ENCODE assay signal across 10 cellular contexts in genomic region chrY:14344648-14345333, GRCh38.
A peak's percentile ranks its signal among the peaks of the same experiment; 100 is the strongest.
DNase-seq lines count a peak whose midpoint lies in the region; ATAC-seq, FAIRE-seq and TF ChIP-seq lines count a peak whose summit lies in the region.
"Had no signal": no experiment of that assay in that cellular context is flagged by ENCODE, and none has a peak within 500 bp of the region (broad histone marks: within the 10 kb centered on the region; RNA-seq: fewer than 3 reads in every experiment).

No MANE protein-coding gene starts in this region.

- H3K18ac ChIP-seq in H1 (ENCODE audit: extremely low read depth, low read length) = no peak overlapping the region

- no peak overlapping the region for H2BK120ac ChIP-seq in H1 (replicated peaks; ENCODE audit: low read depth, low read length)

- TF ChIP-seq POLR2A in H1 (IDR thresholded peaks at IDR 0.05; ENCODE audit: control extremely low read depth in 1 of 2, low read depth in 2 of 2, low read length in 2 of 2) (no peak), adrenal gland (IDR thresholded peaks at IDR 0.05) (no peak)

- H3K27me3 Mint-ChIP-seq in CD4-positive, CD25-positive, alpha-beta regulatory T cell = no peaks in the 10 kb centered on the region
- no peaks in the 10 kb centered on the region for H3K27me3 Mint-ChIP-seq in GM23338 (ENCODE audit: insufficient read depth, low read depth, poor library complexity)

- H2BK20ac ChIP-seq in H1 (ENCODE audit: low read length) = no peak overlapping the region

- H2BK15ac ChIP-seq in H1 (ENCODE audit: low read length) = no peak overlapping the region

- no peak overlapping the region for H3K14ac ChIP-seq in H1 (ENCODE audit: insufficient read length)

- H2AK5ac ChIP-seq in H1 (ENCODE audit: low read depth, low read length) = no peak overlapping the region

- TF ChIP-seq RAD21 in H1 (IDR thresholded peaks at IDR 0.05 in 1 of 2, conservative IDR thresholded peaks at IDR 0.05 in 1 of 2; ENCODE audit: low read depth in 2 of 2, low read length in 2 of 2) = no peak

- H3K4me3 ChIP-seq in CD4-positive, CD25-positive, alpha-beta regulatory T cell (ENCODE audit: low read depth, low read length) = peak overlapping the region; percentile 77
- no peak overlapping the region for H3K4me3 ChIP-seq in H1 (ENCODE audit: extremely low read depth in 1 of 4, insufficient read depth in 2 of 4, low read depth in 3 of 4, low read length in 4 of 4)
- H3K4me3 ChIP-seq in GM23338 = no peak overlapping the region
- no peak overlapping the region for H3K4me3 ChIP-seq in adrenal gland
- H3K4me3 ChIP-seq in mammary epithelial cell (replicated peaks in 1 of 3; ENCODE audit: insufficient read depth in 1 of 3, low read depth in 2 of 3, low read length in 3 of 3) = no peak overlapping the region
- H3K4me3 ChIP-seq: cardiac muscle cell had no signal

- BruUV-seq in mammary epithelial cell (replicated peaks; lab: Mats Ljungman, UMichigan) = no TSS peak

- no peaks in the 10 kb centered on the region for H3K36me3 ChIP-seq in CD4-positive, CD25-positive, alpha-beta regulatory T cell (ENCODE audit: control insufficient read depth, insufficient read depth, low read length)
- H3K36me3 ChIP-seq in KOPT-K1 (ENCODE audit: insufficient read depth, low read length) (no peaks in the 10 kb centered on the region), H1 (ENCODE audit: control insufficient read depth in 2 of 4, insufficient read depth in 4 of 4, low read length in 3 of 4) (no peaks in the 10 kb centered on the region), GM23338 (ENCODE audit: insufficient read depth) (no peaks in the 10 kb centered on the region), adrenal gland (replicated peaks in 1 of 2) (no peaks in the 10 kb centered on the region), mammary epithelial cell (ENCODE audit: insufficient read depth, low read length) (no peaks in the 10 kb centered on the region)
- H3K36me3 ChIP-seq: cardiac muscle cell had no signal

- H3K23ac ChIP-seq in H1 (ENCODE audit: insufficient read length) = no peak overlapping the region

- H3K9me2 ChIP-seq in GM23338 (ENCODE audit: insufficient read depth) = no peaks in the 10 kb centered on the region

- no peak overlapping the region for H2AFZ ChIP-seq in H1 (ENCODE audit: low read length)
- H2AFZ ChIP-seq in GM23338 = no peak overlapping the region
- no peak overlapping the region for H2AFZ ChIP-seq in mammary epithelial cell (ENCODE audit: low read depth, low read length)

- no peaks in the 10 kb centered on the region for H3K36me3 Mint-ChIP-seq in CD4-positive, CD25-positive, alpha-beta regulatory T cell
- H3K36me3 Mint-ChIP-seq in GM23338 (ENCODE audit: low read depth) = no peaks in the 10 kb centered on the region

- H4K20me1 ChIP-seq in H1 (replicated peaks in 1 of 2; ENCODE audit: control insufficient read depth in 1 of 2, insufficient read depth in 2 of 2, low read length in 2 of 2) (no peaks in the 10 kb centered on the region), GM23338 (replicated peaks; ENCODE audit: insufficient read depth) (no peaks in the 10 kb centered on the region), mammary epithelial cell (ENCODE audit: insufficient read depth, low read length) (no peaks in the 10 kb centered on the region)

- no peaks in the 10 kb centered on the region for H3K9me3 ChIP-seq in CD4-positive, CD25-positive, alpha-beta regulatory T cell (ENCODE audit: control insufficient read depth in 2 of 2, low read length in 2 of 2)
- H3K9me3 ChIP-seq in KOPT-K1 (ENCODE audit: insufficient read depth, low read length, poor library complexity, severe bottlenecking) = no peaks in the 10 kb centered on the region
- H3K9me3 ChIP-seq in H1 (ENCODE audit: insufficient read depth in 2 of 2, low read depth in 1 of 2, low read length in 1 of 2) = no peaks in the 10 kb centered on the region
- H3K9me3 ChIP-seq in adrenal gland (replicated peaks in 1 of 3) = no peaks in the 10 kb centered on the region
- no peaks in the 10 kb centered on the region for H3K9me3 ChIP-seq in mammary epithelial cell (replicated peaks; ENCODE audit: insufficient read depth, low read length)

- DNase-seq in CD4-positive, CD25-positive, alpha-beta regulatory T cell = peak in 1 of 3 donors; percentile 12
- no peak for DNase-seq in H1 (ENCODE audit: low read depth in 1 of 2, low spot score in 2 of 2)
- no peak for DNase-seq in GM23338 (ENCODE audit: low spot score)
- DNase-seq in adrenal gland = no peak
- DNase-seq in mammary epithelial cell = no peak
- DNase-seq in DMS53 (lab: John Stamatoyannopoulos, UW) = no peak

- peaks cover 3% of the 10 kb centered on the region for H3K4me1 ChIP-seq in CD4-positive, CD25-positive, alpha-beta regulatory T cell (ENCODE audit: control insufficient read depth, insufficient read depth, low read length, poor library complexity, severe bottlenecking)
- H3K4me1 ChIP-seq in H1 (replicated peaks in 1 of 4; ENCODE audit: control insufficient read depth in 3 of 4, insufficient read depth in 4 of 4, low read length in 3 of 4) (no peaks in the 10 kb centered on the region; a peak in 1 of 7 replicates), GM23338 (ENCODE audit: insufficient read depth) (peaks cover 4% of the 10 kb centered on the region; the same call in 1 of the 2 replicates), adrenal gland (replicated peaks in 1 of 2) (no peaks in the 10 kb centered on the region), mammary epithelial cell (ENCODE audit: insufficient read depth, low read length) (no peaks in the 10 kb centered on the region)

- WGBS in H1 (ENCODE audit: extremely low coverage in 1 of 2, insufficient coverage in 1 of 2, insufficient read length in 1 of 2, insufficient replicate concordance in 2 of 2, low coverage in 1 of 2, low lambda C conversion rate in 2 of 2, missing lambda C conversion rate in 1 of 2), 2 experiments = 68% methylated on average over 5 of the region's 5 CpGs; no CpG with 5 or more reads in 1 of the 2 experiments
- 56 to 65% methylated on average over 5 of the region's 5 CpGs; no CpG with 5 or more reads in 2 of the 4 donors for WGBS in adrenal gland, 4 donors
- no CpG with 5 or more reads among the region's 5 CpGs for WGBS in mammary epithelial cell (ENCODE audit: low coverage, missing lambda C conversion rate)

- no peak for TF ChIP-seq EP300 in H1 (IDR thresholded peaks at IDR 0.05; ENCODE audit: borderline replicate concordance in 1 of 2, low read depth in 2 of 2, low read length in 2 of 2)

- ATAC-seq in CD4-positive, CD25-positive, alpha-beta regulatory T cell (ENCODE audit: low read depth in 2 of 2) = peak; percentile 29 to 43
- ATAC-seq in GM21381 (IDR thresholded peaks at IDR 0.05; ENCODE audit: unreplicated experiment) = peak; percentile 46
- no peak for ATAC-seq in GM23338

- H4K5ac ChIP-seq in H1 (ENCODE audit: insufficient read length, low read depth, low read length) = no peak overlapping the region

- no peaks in the 10 kb centered on the region for H3K79me2 ChIP-seq in H1 (ENCODE audit: control insufficient read depth in 1 of 2, insufficient read depth in 2 of 2, low read length in 2 of 2)
- no peaks in the 10 kb centered on the region for H3K79me2 ChIP-seq in GM23338 (replicated peaks; ENCODE audit: insufficient read depth)
- no peaks in the 10 kb centered on the region for H3K79me2 ChIP-seq in mammary epithelial cell (ENCODE audit: insufficient read depth, low read length)

- peak overlapping the region in 1 of 3 donors; percentile 76 for H3K27ac Mint-ChIP-seq in CD4-positive, CD25-positive, alpha-beta regulatory T cell
- no peak overlapping the region for H3K27ac Mint-ChIP-seq in GM23338

- H3K27me3 ChIP-seq in CD4-positive, CD25-positive, alpha-beta regulatory T cell (ENCODE audit: control insufficient read depth, insufficient read depth, low read length) = no peaks in the 10 kb centered on the region
- H3K27me3 ChIP-seq in H1 (replicated peaks in 1 of 4; ENCODE audit: control insufficient read depth in 3 of 4, extremely low read depth in 1 of 4, insufficient read depth in 3 of 4, low read length in 3 of 4) (no peaks in the 10 kb centered on the region), GM23338 (ENCODE audit: insufficient read depth) (no peaks in the 10 kb centered on the region), adrenal gland (no peaks in the 10 kb centered on the region), mammary epithelial cell (ENCODE audit: insufficient read depth, low read length) (no peaks in the 10 kb centered on the region)
- H3K27me3 ChIP-seq: cardiac muscle cell had no signal

- no peaks in the 10 kb centered on the region for H3K23me2 ChIP-seq in H1 (ENCODE audit: low read depth, low read length)

- intact Hi-C loops in adrenal gland (cut with DNase I) = no loop called here
- intact Hi-C loops in mammary epithelial cell (cut with micrococcal nuclease) = no loop called here

- H3F3A ChIP-seq in GM23338 (replicated peaks; ENCODE audit: low read depth) = no peaks in the 10 kb centered on the region

- H4K91ac ChIP-seq in H1 (replicated peaks; ENCODE audit: insufficient read length, low read length) = no peak overlapping the region

- H3K56ac ChIP-seq in H1 (replicated peaks; ENCODE audit: insufficient read length, low read depth, low read length) = no peak overlapping the region

- dilution Hi-C loops in mammary epithelial cell (cut with HindIII; ENCODE audit: low sequenced_read_pairs) = no loop called here

- no peak overlapping the region for H2BK12ac ChIP-seq in H1 (ENCODE audit: low read depth, low read length)

- no peak overlapping the region for H3K9ac ChIP-seq in H1 (replicated peaks in 1 of 4; ENCODE audit: extremely low read depth in 1 of 4, low read depth in 3 of 4, low read length in 3 of 4)
- H3K9ac ChIP-seq in mammary epithelial cell (ENCODE audit: insufficient read depth, low read length) = no peak overlapping the region

- no peaks in the 10 kb centered on the region for H3K9me3 Mint-ChIP-seq in CD4-positive, CD25-positive, alpha-beta regulatory T cell
- no peaks in the 10 kb centered on the region; the same call in 1 of the 3 replicates for H3K9me3 Mint-ChIP-seq in GM23338

- CTCF ChIA-PET in H1 (lab: Charles Lee; ENCODE audit: partially characterized antibody) (no interaction called here), mammary epithelial cell (lab: Charles Lee; ENCODE audit: low non-redundant PET) (no interaction called here)

- in situ Hi-C loops in mammary epithelial cell (cut with MboI; ENCODE audit: low sequenced_read_pairs in 2 of 2) = no loop called here

- H3K4me2 ChIP-seq in H1 (ENCODE audit: insufficient read depth in 1 of 2, low read depth in 2 of 2, low read length in 2 of 2) (no peak overlapping the region), GM23338 (no peak overlapping the region), mammary epithelial cell (ENCODE audit: insufficient read depth, low read depth, low read length) (no peak overlapping the region)

- H3K4me1 Mint-ChIP-seq in CD4-positive, CD25-positive, alpha-beta regulatory T cell = peaks cover 0 to 41% (median 10%) of the 10 kb centered on the region in 4 donors
- peaks cover 16% of the 10 kb centered on the region for H3K4me1 Mint-ChIP-seq in GM23338

- H2BK5ac ChIP-seq in H1 (ENCODE audit: low read depth, low read length) = no peak overlapping the region

- H3K79me1 ChIP-seq in H1 (ENCODE audit: low read depth, low read length) = no peaks in the 10 kb centered on the region

- H3K27ac ChIP-seq in CD4-positive, CD25-positive, alpha-beta regulatory T cell (ENCODE audit: insufficient read depth, low read length, poor library complexity, severe bottlenecking) = peak overlapping the region; percentile 71
- H3K27ac ChIP-seq in KOPT-K1 (ENCODE audit: low read depth, low read length, poor library complexity, severe bottlenecking) (peak overlapping the region; percentile 53), H1 (ENCODE audit: low read depth, low read length) (no peak overlapping the region), GM23338 (ENCODE audit: low read depth) (no peak overlapping the region), adrenal gland (no peak overlapping the region), mammary epithelial cell (ENCODE audit: insufficient read depth, low read depth, low read length) (no peak overlapping the region)
- H3K27ac ChIP-seq: cardiac muscle cell had no signal

- no peak for TF ChIP-seq CTCF in H1 (IDR thresholded peaks at IDR 0.05; ENCODE audit: control extremely low read depth in 1 of 3, insufficient read depth in 1 of 3, low read depth in 1 of 3, low read length in 3 of 3)
- TF ChIP-seq CTCF in GM23338 (conservative IDR thresholded peaks at IDR 0.05; ENCODE audit: low read depth in 2 of 2) = no peak
- TF ChIP-seq CTCF in adrenal gland (IDR thresholded peaks at IDR 0.05) = no peak
- TF ChIP-seq CTCF in mammary epithelial cell (conservative IDR thresholded peaks at IDR 0.05 in 1 of 2, IDR thresholded peaks at IDR 0.05 in 1 of 2; ENCODE audit: extremely low read depth in 1 of 2, insufficient read depth in 1 of 2, low read depth in 1 of 2, low read length in 2 of 2) = no peak

- no peak overlapping the region for H3K4ac ChIP-seq in H1 (replicated peaks; ENCODE audit: insufficient read length, low read depth, low read length)

- FAIRE-seq in H1 (lab: Jason Lieb, UNC) = no peak
- FAIRE-seq: D721Med had no signal

- H3K4me3 Mint-ChIP-seq in CD4-positive, CD25-positive, alpha-beta regulatory T cell = peak overlapping the region in 1 of 4 donors; percentile 82
- H3K4me3 Mint-ChIP-seq in GM23338 = no peak overlapping the region

- H4K8ac ChIP-seq in H1 (ENCODE audit: extremely low read depth, insufficient read depth, low read length) = no peak overlapping the region

- POLR2A ChIA-PET in H1 (lab: Charles Lee; ENCODE audit: partially characterized antibody) = no interaction called here

Comparison
In these comparisons a context has a peak if more than half of its experiments do, and no peak if none do; other contexts are left out.
1. H3K27ac ChIP-seq: peak in CD4-positive, CD25-positive, alpha-beta regulatory T cell (single experiment) and KOPT-K1 (single experiment); none in H1 (single experiment), GM23338 (single experiment), adrenal gland (0 of 5) and mammary epithelial cell (single experiment).